23 cellular contexts compared by ENCODE assay signal in the genomic region with DNA sequence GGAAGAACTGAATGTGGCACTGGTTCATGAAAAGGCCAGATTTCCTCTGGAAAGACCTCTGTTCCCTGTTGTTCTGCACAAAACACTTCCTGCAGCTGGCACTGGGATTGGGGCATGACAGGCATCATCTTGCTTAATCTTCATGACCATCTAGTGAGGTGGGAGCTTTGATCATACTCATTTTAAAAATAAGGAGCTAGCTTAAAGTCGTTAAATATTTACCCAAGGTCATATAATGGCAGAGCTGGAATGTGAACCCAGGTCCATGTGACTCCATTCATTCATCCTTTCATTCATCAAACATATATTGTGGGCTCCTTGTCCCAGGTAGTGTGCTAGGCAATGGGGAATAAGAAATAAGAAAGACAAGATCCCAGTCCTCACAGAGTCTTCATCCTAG.
"Had no signal": no experiment of that assay in that cellular context is flagged by ENCODE, and none has a peak within 500 bp of the region (broad histone marks: within the 10 kb centered on the region; RNA-seq: fewer than 3 reads in every experiment).

No MANE protein-coding gene starts in this region.

- H3K9me3 ChIP-seq: adrenal gland, body of pancreas, breast epithelium, SJCRH30 had no signal

- FAIRE-seq: astrocyte, TTC549 had no signal

- H3K27me3 ChIP-seq: adrenal gland, body of pancreas, breast epithelium, SJCRH30 had no signal

- H3K27ac ChIP-seq: adrenal gland, body of pancreas, SJCRH30, SK-N-MC had no signal

- H3K36me3 ChIP-seq: adrenal gland, breast epithelium, SJCRH30 had no signal

- DNase-seq: activated CD4-positive, alpha-beta T cell treated with anti-CD3 and anti-CD28 coated beads, Interleukin-2, amount 10 ng/mL, durations not matched to agents 24 days and 14 days; activated CD4-positive, alpha-beta T cell treated with anti-CD3 and anti-CD28 coated beads, Interleukin-2, amount 50 U/mL, for 4 hours; activated CD8-positive, alpha-beta T cell treated with anti-CD3 and anti-CD28 coated beads for 36 hours; activated gamma-delta T cell treated with Interleukin-2 at 50 U/mL for 16 hours; activated naive CD4-positive, alpha-beta T cell treated with anti-CD3 and anti-CD28 coated beads for 36 hours; activated T-cell treated with anti-CD3 and anti-CD28 coated beads, Interleukin-2, amount 50 U/mL, for 24 hours; adrenal gland; body of pancreas; NCI-H1092 treated with DMSO at 0.1 percent for 48 hours; NCI-H1417; NCI-H187; NCI-H2029 treated with DMSO at 0.1 percent for 48 hours; NCI-H2107; NCI-H2171; NCI-H510A; NCI-H774; SHP77; SJCRH30 had no signal

- H3K4me3 ChIP-seq: adrenal gland, body of pancreas, breast epithelium, K562, SJCRH30, SK-N-MC had no signal

- ATAC-seq: activated CD8-positive, alpha-beta T cell treated with anti-CD3 and anti-CD28 coated beads for 36 hours; body of pancreas had no signal

- H3K4me1 ChIP-seq: adrenal gland, breast epithelium had no signal
